In genomic region chr17:47830396-47830907, GRCh38 we compare ENCODE assay signal across 9 cellular contexts. TPM values are rescaled to one million over a fixed set of nuclear protein-coding genes. Genes with fewer than 3 reads are reported as not detected.
DNase-seq lines count a peak whose midpoint lies in the region; ATAC-seq, FAIRE-seq and TF ChIP-seq lines count a peak whose summit lies in the region.
"Had no signal": no experiment of that assay in that cellular context is flagged by ENCODE, and none has a peak within 500 bp of the region (broad histone marks: within the 10 kb centered on the region; RNA-seq: fewer than 3 reads in every experiment).

No MANE protein-coding gene starts in this region.

- no peak for ATAC-seq in HG03469 (IDR thresholded peaks at IDR 0.05; ENCODE audit: unreplicated experiment)

- no peaks in the 10 kb centered on the region for H3K27me3 ChIP-seq in keratinocyte (ENCODE audit: control insufficient read depth, extremely low read depth, insufficient read depth, low read length)
- no peaks in the 10 kb centered on the region for H3K27me3 ChIP-seq in subcutaneous abdominal adipose tissue (ENCODE audit: control insufficient read depth in 5 of 5, insufficient read depth in 4 of 5, low read length in 5 of 5)

- dilution Hi-C loops in keratinocyte (cut with MboI; ENCODE audit: extremely low pct_ligation_motif_present, low sequenced_read_pairs), result no loop called here

- H3K4me3 ChIP-seq in keratinocyte (ENCODE audit: control insufficient read depth in 2 of 3, extremely low read depth in 1 of 3, insufficient read depth in 2 of 3, low read depth in 1 of 3, low read length in 3 of 3) (peak overlapping the region; percentile 74 to 100 (median 100)), subcutaneous abdominal adipose tissue (ENCODE audit: low read depth in 1 of 5, low read length in 5 of 5) (peak overlapping the region; percentile 87 to 99 (median 98))

- H3K9me1 ChIP-seq in keratinocyte (ENCODE audit: control insufficient read depth, extremely low read depth, insufficient read depth, low read length), result peaks cover 3% of the 10 kb centered on the region

- H2AFZ ChIP-seq in keratinocyte (ENCODE audit: control insufficient read depth, low read length), result no peak overlapping the region

- peaks cover 26% of the 10 kb centered on the region for H3K79me2 ChIP-seq in keratinocyte (ENCODE audit: control insufficient read depth, insufficient read depth, low read length)

- peak overlapping the region; percentile 95 for H3K27ac Mint-ChIP-seq in T-helper 1 cell treated with Interleukin-12 subunit alpha and Interleukin-12 subunit beta and Interleukin-4 antibody, amounts not matched to agents 30 μg/mL and 1 μg/mL, for 36 hours
- peak overlapping the region; percentile 97 for H3K27ac Mint-ChIP-seq in activated naive CD8-positive, alpha-beta T cell

- H3K9ac ChIP-seq in keratinocyte (ENCODE audit: control insufficient read depth, extremely low read depth, insufficient read depth, low read length) (peak overlapping the region; percentile 84), subcutaneous abdominal adipose tissue (ENCODE audit: low read length in 5 of 5) (peak overlapping the region in 3 of 5 donors; percentile 80 to 90 (median 80))

- H3K27ac ChIP-seq in keratinocyte (ENCODE audit: control insufficient read depth, insufficient read depth, low read length) (peak overlapping the region; percentile 79), subcutaneous abdominal adipose tissue (ENCODE audit: low read depth, low read length) (no peak overlapping the region)

- H3K36me3 ChIP-seq in keratinocyte (ENCODE audit: control insufficient read depth in 2 of 2, extremely low read depth in 1 of 2, insufficient read depth in 2 of 2, low read length in 2 of 2), result peaks cover 13 to 17% of the 10 kb centered on the region in 2 experiments
- H3K36me3 ChIP-seq in subcutaneous abdominal adipose tissue (ENCODE audit: control insufficient read depth in 5 of 5, insufficient read depth in 5 of 5, low read length in 5 of 5), result peaks cover 0 to 35% (median 25%) of the 10 kb centered on the region in 5 donors

- H3K9me3 Mint-ChIP-seq in T-helper 1 cell treated with Interleukin-12 subunit alpha and Interleukin-12 subunit beta and Interleukin-4 antibody, amounts not matched to agents 30 μg/mL and 1 μg/mL, for 36 hours, result no peaks in the 10 kb centered on the region
- H3K9me3 Mint-ChIP-seq in activated naive CD8-positive, alpha-beta T cell (ENCODE audit: low read depth), result no peaks in the 10 kb centered on the region

- no peak for TF ChIP-seq CTCF in keratinocyte (optimal IDR thresholded peaks at IDR 0.05 in 1 of 3, IDR thresholded peaks at IDR 0.05 in 1 of 3, conservative IDR thresholded peaks at IDR 0.05 in 1 of 3; ENCODE audit: extremely low read depth in 1 of 3, insufficient read depth in 2 of 3, low read length in 3 of 3)

- H3K36me3 Mint-ChIP-seq in T-helper 1 cell treated with Interleukin-12 subunit alpha and Interleukin-12 subunit beta and Interleukin-4 antibody, amounts not matched to agents 30 μg/mL and 1 μg/mL, for 36 hours (ENCODE audit: low read depth), result peaks cover 16% of the 10 kb centered on the region
- peaks cover under 1% of the 10 kb centered on the region for H3K36me3 Mint-ChIP-seq in activated naive CD8-positive, alpha-beta T cell

- H3K4me1 Mint-ChIP-seq in T-helper 1 cell treated with Interleukin-12 subunit alpha and Interleukin-12 subunit beta and Interleukin-4 antibody, amounts not matched to agents 30 μg/mL and 1 μg/mL, for 36 hours (ENCODE audit: low read depth), result peaks cover 28% of the 10 kb centered on the region
- H3K4me1 Mint-ChIP-seq in activated naive CD8-positive, alpha-beta T cell (ENCODE audit: low read depth), result peaks cover 43% of the 10 kb centered on the region

- no peaks in the 10 kb centered on the region for H4K20me1 ChIP-seq in keratinocyte (ENCODE audit: control insufficient read depth, extremely low read depth, insufficient read depth, low read length)

- peaks cover 18% of the 10 kb centered on the region for H3K4me1 ChIP-seq in keratinocyte (ENCODE audit: control insufficient read depth, extremely low read depth, insufficient read depth, low read length)
- peaks cover 8 to 49% (median 42%) of the 10 kb centered on the region in 5 donors for H3K4me1 ChIP-seq in subcutaneous abdominal adipose tissue (ENCODE audit: control insufficient read depth in 5 of 5, insufficient read depth in 5 of 5, low read length in 5 of 5)

- FAIRE-seq in keratinocyte (lab: Jason Lieb, UNC), result no peak

- H3K27me3 Mint-ChIP-seq in T-helper 1 cell treated with Interleukin-12 subunit alpha and Interleukin-12 subunit beta and Interleukin-4 antibody, amounts not matched to agents 30 μg/mL and 1 μg/mL, for 36 hours (ENCODE audit: low read depth), result no peaks in the 10 kb centered on the region
- no peaks in the 10 kb centered on the region for H3K27me3 Mint-ChIP-seq in activated naive CD8-positive, alpha-beta T cell

- peak overlapping the region; percentile 97 for H3K4me3 Mint-ChIP-seq in T-helper 1 cell treated with Interleukin-12 subunit alpha and Interleukin-12 subunit beta and Interleukin-4 antibody, amounts not matched to agents 30 μg/mL and 1 μg/mL, for 36 hours
- H3K4me3 Mint-ChIP-seq in activated naive CD8-positive, alpha-beta T cell, result peak overlapping the region; percentile 99

- no peaks in the 10 kb centered on the region for H3K9me3 ChIP-seq in keratinocyte (ENCODE audit: control insufficient read depth, low read depth, low read length)
- no peaks in the 10 kb centered on the region for H3K9me3 ChIP-seq in subcutaneous abdominal adipose tissue (ENCODE audit: control insufficient read depth in 5 of 5, low read length in 5 of 5)

- peak overlapping the region; percentile 99 for H3K4me2 ChIP-seq in keratinocyte (ENCODE audit: control insufficient read depth, extremely low read depth, insufficient read depth, low read depth, low read length)

- DNase-seq in T-helper 1 cell (no peak), keratinocyte (ENCODE audit: low read depth, low spot score) (no peak), midbrain (lab: John Stamatoyannopoulos, UW) (no peak), C1 segment of cervical spinal cord (lab: John Stamatoyannopoulos, UW) (no peak)
- DNase-seq: stimulated activated CD4-positive, alpha-beta T cell treated with anti-CD3 and anti-CD28 coated beads, Interleukin-1b, Interleukin-23, amount 100 ng/mL, for 48 hours had no signal

RNA-seq across cellular contexts. Expression of gene MRPL10, which starts 0.9 kb away (rescaled TPM):
- polyA plus RNA-seq in keratinocyte, result 42.4 to 52.5 TPM (median 43.1 TPM) in 3 replicates
- polyA plus RNA-seq in keratinocyte (2011; ENCODE audit: low read depth), result 36.2 TPM
- 49.7 and 55.2 TPM in 2 replicates for polyA plus RNA-seq in keratinocyte (2011; cell fraction: cytosol; rRNA removed)
- polyA plus RNA-seq in keratinocyte (2011; cell fraction: nucleus; rRNA removed), result 33.2 and 38.8 TPM in 2 replicates
- polyA plus RNA-seq in keratinocyte (2012; ENCODE audit: low replicate concordance), result 35.4 and 36.8 TPM in 2 replicates
- 57.4 to 77.0 TPM (median 62.3 TPM) in 3 replicates for polyA minus RNA-seq in keratinocyte
- 103 TPM for polyA minus RNA-seq in keratinocyte (2011; cell fraction: cytosol; rRNA and poly(A)+ RNA removed)
- polyA minus RNA-seq in keratinocyte (2011; cell fraction: nucleus; rRNA and poly(A)+ RNA removed), result 10.7 and 11.7 TPM in 2 replicates

RNA-seq across cellular contexts. Expression of gene LRRC46, which starts 1.0 kb away (rescaled TPM):
- polyA plus RNA-seq in keratinocyte, result 0.13 to 0.43 TPM (median 0.34 TPM) in 3 replicates
- polyA plus RNA-seq in keratinocyte (2011; ENCODE audit: low read depth), result not detected
- 0.12 and 0.26 TPM in 2 replicates for polyA plus RNA-seq in keratinocyte (2011; cell fraction: cytosol; rRNA removed)
- 0.27 and 0.45 TPM in 2 replicates for polyA plus RNA-seq in keratinocyte (2011; cell fraction: nucleus; rRNA removed)
- polyA plus RNA-seq in keratinocyte (2012; ENCODE audit: low replicate concordance), result 0.50 and 0.54 TPM in 2 replicates
- polyA minus RNA-seq in keratinocyte, result 0.23 to 1.6 TPM (median 0.26 TPM) in 3 replicates
- polyA minus RNA-seq in keratinocyte (2011; cell fraction: cytosol; rRNA and poly(A)+ RNA removed), result not detected
- polyA minus RNA-seq in keratinocyte (2011; cell fraction: nucleus; rRNA and poly(A)+ RNA removed), result not detected in 2 replicates

RNA-seq across cellular contexts. Expression of gene OSBPL7, which starts 8.9 kb away (rescaled TPM):
- 1.9 to 3.4 TPM (median 2.2 TPM) in 3 replicates for polyA plus RNA-seq in keratinocyte
- not detected for polyA plus RNA-seq in keratinocyte (2011; ENCODE audit: low read depth)
- polyA plus RNA-seq in keratinocyte (2011; cell fraction: cytosol; rRNA removed), result 0.95 and 1.5 TPM in 2 replicates
- polyA plus RNA-seq in keratinocyte (2011; cell fraction: nucleus; rRNA removed), result 8.6 and 13.9 TPM in 2 replicates
- 0.37 and 2.5 TPM in 2 replicates for polyA plus RNA-seq in keratinocyte (2012; ENCODE audit: low replicate concordance)
- polyA minus RNA-seq in keratinocyte, result 2.8 to 7.8 TPM (median 5.8 TPM) in 3 replicates
- 2.3 TPM for polyA minus RNA-seq in keratinocyte (2011; cell fraction: cytosol; rRNA and poly(A)+ RNA removed)
- 5.2 and 7.1 TPM in 2 replicates for polyA minus RNA-seq in keratinocyte (2011; cell fraction: nucleus; rRNA and poly(A)+ RNA removed)

RNA-seq across cellular contexts. Expression of gene SCRN2, which starts 10.6 kb away (rescaled TPM):
- 17.1 to 26.4 TPM (median 24.8 TPM) in 3 replicates for polyA plus RNA-seq in keratinocyte
- polyA plus RNA-seq in keratinocyte (2011; ENCODE audit: low read depth), result 7.4 TPM
- 9.8 and 21.7 TPM in 2 replicates for polyA plus RNA-seq in keratinocyte (2011; cell fraction: cytosol; rRNA removed)
- polyA plus RNA-seq in keratinocyte (2011; cell fraction: nucleus; rRNA removed), result 62.5 and 68.2 TPM in 2 replicates
- polyA plus RNA-seq in keratinocyte (2012; ENCODE audit: low replicate concordance), result 19.2 and 28.0 TPM in 2 replicates
- polyA minus RNA-seq in keratinocyte, result 14.6 to 22.0 TPM (median 14.9 TPM) in 3 replicates
- 17.8 TPM for polyA minus RNA-seq in keratinocyte (2011; cell fraction: cytosol; rRNA and poly(A)+ RNA removed)
- 15.2 and 16.5 TPM in 2 replicates for polyA minus RNA-seq in keratinocyte (2011; cell fraction: nucleus; rRNA and poly(A)+ RNA removed)

RNA-seq across cellular contexts. Expression of gene SP6, which starts 20.5 kb away (rescaled TPM):
- 2.0 to 3.0 TPM (median 2.0 TPM) in 3 replicates for polyA plus RNA-seq in keratinocyte
- polyA plus RNA-seq in keratinocyte (2011; ENCODE audit: low read depth), result 1.6 TPM
- 2.0 and 2.1 TPM in 2 replicates for polyA plus RNA-seq in keratinocyte (2011; cell fraction: cytosol; rRNA removed)
- polyA plus RNA-seq in keratinocyte (2011; cell fraction: nucleus; rRNA removed), result 6.7 and 8.5 TPM in 2 replicates
- polyA plus RNA-seq in keratinocyte (2012; ENCODE audit: low replicate concordance), result 3.1 and 9.5 TPM in 2 replicates
- polyA minus RNA-seq in keratinocyte, result 1.2 to 2.5 TPM (median 1.6 TPM) in 3 replicates
- polyA minus RNA-seq in keratinocyte (2011; cell fraction: cytosol; rRNA and poly(A)+ RNA removed), result 2.5 TPM
- polyA minus RNA-seq in keratinocyte (2011; cell fraction: nucleus; rRNA and poly(A)+ RNA removed), result 4.4 and 4.5 TPM in 2 replicates
